8 cellular contexts compared by ENCODE assay signal in genomic region chr5:15003511-15003920, GRCh38.
A peak's percentile ranks its signal among the peaks of the same experiment; 100 is the strongest.
DNase-seq lines count a peak whose midpoint lies in the region; ATAC-seq lines count a peak whose summit lies in the region.

No MANE protein-coding gene starts in this region.

- DNase-seq in CD1c-positive myeloid dendritic cell (ENCODE audit: extremely low spot score) (peak; percentile 77), NCI-H226 (peak; percentile 42), cerebellar cortex (ENCODE audit: low spot score) (peak; percentile 91), left colon (peak; percentile 44 to 56)
- DNase-seq in activated CD4-positive, CD25-positive, alpha-beta regulatory T cell (lab: John Stamatoyannopoulos, UW) = peak; percentile 2 to 19 (median 9)
- peak; percentile 20 to 47 for DNase-seq in stimulated activated CD4-positive, alpha-beta T cell treated with anti-CD3 and anti-CD28 coated beads, Interleukin-4, amount 100 ng/mL, for 4 hours

- ATAC-seq in GM19328 (IDR thresholded peaks at IDR 0.05; ENCODE audit: unreplicated experiment) (peak; percentile 86), HG03354 (IDR thresholded peaks at IDR 0.05; ENCODE audit: poor library complexity, severe bottlenecking, unreplicated experiment) (peak; percentile 98), left colon (peak; percentile 83)

- intact Hi-C loops in left colon (cut with DNase I, micrococcal nuclease) = loop anchor here in 1 of 2 donors (10.0 kb wide), 1 partner anchor 279 kb away; no protein-coding TSS in a partner anchor

Comparison
In these comparisons a context has a peak if more than half of its experiments do, and no peak if none do; other contexts are left out.
1. Peak in every context shown above with its lines: DNase-seq and ATAC-seq.
2. DNase-seq: peak in every context shown above with its lines; median percentile 91 in cerebellar cortex; 77 in CD1c-positive myeloid dendritic cell; 50 in left colon; 42 in NCI-H226; 34 in stimulated activated CD4-positive, alpha-beta T cell treated with anti-CD3 and anti-CD28 coated beads, Interleukin-4, amount 100 ng/mL, for 4 hours; 9 in activated CD4-positive, CD25-positive, alpha-beta regulatory T cell.